In genomic region chr1:213015099-213016050, GRCh38 we compare ENCODE assay signal across 8 cellular contexts. TPM values are rescaled to one million over a fixed set of nuclear protein-coding genes. Genes with fewer than 3 reads are reported as not detected.
DNase-seq lines count a peak whose midpoint lies in the region; ATAC-seq, FAIRE-seq and TF ChIP-seq lines count a peak whose summit lies in the region.

ANGEL2 (minus strand) TSS chr1:213015867; CDS start chr1:213015671, 196 bp downstream.

- H3K9me3 ChIP-seq in right atrium auricular region (no peaks in the 10 kb centered on the region), psoas muscle (no peaks in the 10 kb centered on the region)

- no peak for FAIRE-seq in urothelium cell line (lab: Jason Lieb, UNC)

- H3K4me3 ChIP-seq in right atrium auricular region (peak within 1 kb of the TSS; percentile 66 to 79), psoas muscle (peak within 1 kb of the TSS; percentile 92)

- peaks cover 7% of the 10 kb centered on the region for H3K36me3 ChIP-seq in right atrium auricular region
- peaks cover 0 to 24% of the 10 kb centered on the region in 2 donors for H3K36me3 ChIP-seq in psoas muscle (ENCODE audit: insufficient read depth in 1 of 2, low read depth in 1 of 2)

- H3K27ac ChIP-seq in right atrium auricular region (peak within 1 kb of the TSS; percentile 90 to 93), psoas muscle (peak within 1 kb of the TSS; percentile 88)

- WGBS in psoas muscle, 3 donors = 0 to 1% (median 0%) methylated on average over 49 to 65 of the region's 66 CpGs

- H3K4me1 ChIP-seq in right atrium auricular region = peaks cover 0 to 19% of the 10 kb centered on the region in 2 donors
- H3K4me1 ChIP-seq in psoas muscle = peaks cover 22% of the 10 kb centered on the region

- H3K27me3 ChIP-seq in right atrium auricular region = no peaks in the 10 kb centered on the region
- H3K27me3 ChIP-seq in psoas muscle (ENCODE audit: insufficient read depth in 3 of 3, low read length in 2 of 3) = no peaks in the 10 kb centered on the region

- intact Hi-C loops in T-helper 2 cell treated with Interferon-gamma antibody and Interleukin-4, amounts not matched to agents 100 ng/mL and 5 ng/mL, for 36 hours (cut with micrococcal nuclease) = loop anchor here (1.0 to 10.0 kb wide), 8 partner anchors 36 to 1758 kb away; partner anchors contain the start of genes FLVCR1, NSL1, RCOR3 and RPS6KC1
- intact Hi-C loops in psoas muscle (cut with DNase I) = loop anchor here (2.0 kb wide), 2 partner anchors 33 to 35 kb away; partner anchors contain the start of gene RPS6KC1 (in 1 of the 2)

- ATAC-seq in GM18499 (IDR thresholded peaks at IDR 0.05; ENCODE audit: insufficient read depth, unreplicated experiment) (peak; percentile 71), HG02943 (IDR thresholded peaks at IDR 0.05; ENCODE audit: low read depth, unreplicated experiment) (peak; percentile 97), psoas muscle (peak; percentile 98 to 99 (median 98))

- TF ChIP-seq CTCF in right atrium auricular region (IDR thresholded peaks at IDR 0.05) (no peak), psoas muscle (IDR thresholded peaks at IDR 0.05) (no peak)

- DNase-seq in NCI-H187 treated with DMSO at 0.1 percent for 48 hours (lab: John Stamatoyannopoulos, UW) (peak; percentile 64), anterior cingulate cortex (lab: John Stamatoyannopoulos, UW) (peak; percentile 68 to 98 (median 96)), right atrium auricular region (ENCODE audit: low spot score) (peak; percentile 97), psoas muscle (peak; percentile 97 to 98), urothelium cell line (ENCODE audit: low spot score) (peak; percentile 95)

RNA-seq across cellular contexts. Expression of gene ANGEL2, which starts in this region (rescaled TPM):
- total RNA-seq in T-helper 2 cell treated with Interferon-gamma antibody and Interleukin-4, amounts not matched to agents 100 ng/mL and 5 ng/mL, for 36 hours = 44.3 and 49.1 TPM in 2 replicates
- total RNA-seq in right atrium auricular region (10 to 100 TPM; 16.9 to 21.6 TPM), psoas muscle (10 to 100 TPM; 18.2 to 24.9 (median 19.5) TPM)
- polyA plus RNA-seq in psoas muscle = 10 to 100 TPM in 1 of 3 donors, 1 to 10 TPM in 2; 7.3 to 18.0 (median 7.5) TPM

Comparison
In these comparisons a context has a peak if more than half of its experiments do, and no peak if none do; other contexts are left out.
1. Peak in every context shown above with its lines: DNase-seq, ATAC-seq, H3K4me3 ChIP-seq and H3K27ac ChIP-seq.